1 cellular context compared by ENCODE assay signal in genomic region chr16:14496786-14497185, GRCh38.
TF ChIP-seq lines count a peak whose summit lies in the region.

No MANE protein-coding gene starts in this region.

TF ChIP-seq in HEK293, 187 proteins besides CTCF, POLR2A, EP300 and RAD21 (continued from another document):
- TF ChIP-seq, protein P1, sequence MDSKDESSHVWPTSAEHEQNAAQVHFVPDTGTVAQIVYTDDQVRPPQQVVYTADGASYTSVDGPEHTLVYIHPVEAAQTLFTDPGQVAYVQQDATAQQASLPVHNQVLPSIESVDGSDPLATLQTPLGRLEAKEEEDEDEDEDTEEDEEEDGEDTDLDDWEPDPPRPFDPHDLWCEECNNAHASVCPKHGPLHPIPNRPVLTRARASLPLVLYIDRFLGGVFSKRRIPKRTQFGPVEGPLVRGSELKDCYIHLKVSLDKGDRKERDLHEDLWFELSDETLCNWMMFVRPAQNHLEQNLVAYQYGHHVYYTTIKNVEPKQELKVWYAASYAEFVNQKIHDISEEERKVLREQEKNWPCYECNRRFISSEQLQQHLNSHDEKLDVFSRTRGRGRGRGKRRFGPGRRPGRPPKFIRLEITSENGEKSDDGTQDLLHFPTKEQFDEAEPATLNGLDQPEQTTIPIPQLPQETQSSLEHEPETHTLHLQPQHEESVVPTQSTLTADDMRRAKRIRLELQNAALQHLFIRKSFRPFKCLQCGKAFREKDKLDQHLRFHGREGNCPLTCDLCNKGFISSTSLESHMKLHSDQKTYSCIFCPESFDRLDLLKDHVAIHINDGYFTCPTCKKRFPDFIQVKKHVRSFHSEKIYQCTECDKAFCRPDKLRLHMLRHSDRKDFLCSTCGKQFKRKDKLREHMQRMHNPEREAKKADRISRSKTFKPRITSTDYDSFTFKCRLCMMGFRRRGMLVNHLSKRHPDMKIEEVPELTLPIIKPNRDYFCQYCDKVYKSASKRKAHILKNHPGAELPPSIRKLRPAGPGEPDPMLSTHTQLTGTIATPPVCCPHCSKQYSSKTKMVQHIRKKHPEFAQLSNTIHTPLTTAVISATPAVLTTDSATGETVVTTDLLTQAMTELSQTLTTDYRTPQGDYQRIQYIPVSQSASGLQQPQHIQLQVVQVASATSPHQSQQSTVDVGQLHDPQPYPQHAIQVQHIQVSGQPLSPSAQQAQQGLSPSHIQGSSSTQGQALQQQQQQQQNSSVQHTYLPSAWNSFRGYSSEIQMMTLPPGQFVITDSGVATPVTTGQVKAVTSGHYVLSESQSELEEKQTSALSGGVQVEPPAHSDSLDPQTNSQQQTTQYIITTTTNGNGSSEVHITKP (tag by site-specific recombination; IDR thresholded peaks at IDR 0.05): peak; percentile 50; the same call in 1 of the 2 replicates
- TF ChIP-seq, protein P2, sequence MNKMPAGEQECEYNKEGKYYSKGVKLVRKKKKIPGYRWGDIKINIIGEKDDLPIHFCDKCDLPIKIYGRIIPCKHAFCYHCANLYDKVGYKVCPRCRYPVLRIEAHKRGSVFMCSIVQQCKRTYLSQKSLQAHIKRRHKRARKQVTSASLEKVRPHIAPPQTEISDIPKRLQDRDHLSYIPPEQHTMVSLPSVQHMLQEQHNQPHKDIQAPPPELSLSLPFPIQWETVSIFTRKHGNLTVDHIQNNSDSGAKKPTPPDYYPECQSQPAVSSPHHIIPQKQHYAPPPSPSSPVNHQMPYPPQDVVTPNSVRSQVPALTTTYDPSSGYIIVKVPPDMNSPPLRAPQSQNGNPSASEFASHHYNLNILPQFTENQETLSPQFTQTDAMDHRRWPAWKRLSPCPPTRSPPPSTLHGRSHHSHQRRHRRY (tag by site-specific recombination; IDR thresholded peaks at IDR 0.05): no peak
- TF ChIP-seq ZNF600 (tag by site-specific recombination; IDR thresholded peaks at IDR 0.05) (peak; percentile 40; the same call in 1 of the 2 replicates), ZNF335 (tag by site-specific recombination; conservative IDR thresholded peaks at IDR 0.05) (peak; percentile 40)
- TF ChIP-seq, protein P3, sequence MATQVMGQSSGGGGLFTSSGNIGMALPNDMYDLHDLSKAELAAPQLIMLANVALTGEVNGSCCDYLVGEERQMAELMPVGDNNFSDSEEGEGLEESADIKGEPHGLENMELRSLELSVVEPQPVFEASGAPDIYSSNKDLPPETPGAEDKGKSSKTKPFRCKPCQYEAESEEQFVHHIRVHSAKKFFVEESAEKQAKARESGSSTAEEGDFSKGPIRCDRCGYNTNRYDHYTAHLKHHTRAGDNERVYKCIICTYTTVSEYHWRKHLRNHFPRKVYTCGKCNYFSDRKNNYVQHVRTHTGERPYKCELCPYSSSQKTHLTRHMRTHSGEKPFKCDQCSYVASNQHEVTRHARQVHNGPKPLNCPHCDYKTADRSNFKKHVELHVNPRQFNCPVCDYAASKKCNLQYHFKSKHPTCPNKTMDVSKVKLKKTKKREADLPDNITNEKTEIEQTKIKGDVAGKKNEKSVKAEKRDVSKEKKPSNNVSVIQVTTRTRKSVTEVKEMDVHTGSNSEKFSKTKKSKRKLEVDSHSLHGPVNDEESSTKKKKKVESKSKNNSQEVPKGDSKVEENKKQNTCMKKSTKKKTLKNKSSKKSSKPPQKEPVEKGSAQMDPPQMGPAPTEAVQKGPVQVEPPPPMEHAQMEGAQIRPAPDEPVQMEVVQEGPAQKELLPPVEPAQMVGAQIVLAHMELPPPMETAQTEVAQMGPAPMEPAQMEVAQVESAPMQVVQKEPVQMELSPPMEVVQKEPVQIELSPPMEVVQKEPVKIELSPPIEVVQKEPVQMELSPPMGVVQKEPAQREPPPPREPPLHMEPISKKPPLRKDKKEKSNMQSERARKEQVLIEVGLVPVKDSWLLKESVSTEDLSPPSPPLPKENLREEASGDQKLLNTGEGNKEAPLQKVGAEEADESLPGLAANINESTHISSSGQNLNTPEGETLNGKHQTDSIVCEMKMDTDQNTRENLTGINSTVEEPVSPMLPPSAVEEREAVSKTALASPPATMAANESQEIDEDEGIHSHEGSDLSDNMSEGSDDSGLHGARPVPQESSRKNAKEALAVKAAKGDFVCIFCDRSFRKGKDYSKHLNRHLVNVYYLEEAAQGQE (tag by site-specific recombination; IDR thresholded peaks at IDR 0.05): 0 out of 2 replicates have a peak, but pooled peaks have one; percentile 19
